1 cellular context compared by ENCODE assay signal in genomic region chr12:92593734-92594402, GRCh38.
TF ChIP-seq lines count a peak whose summit lies in the region.

No MANE protein-coding gene starts in this region.

TF ChIP-seq in SK-N-SH, 30 proteins besides CTCF, POLR2A, EP300 and RAD21 (continued from another document):
- TF ChIP-seq, protein P1, sequence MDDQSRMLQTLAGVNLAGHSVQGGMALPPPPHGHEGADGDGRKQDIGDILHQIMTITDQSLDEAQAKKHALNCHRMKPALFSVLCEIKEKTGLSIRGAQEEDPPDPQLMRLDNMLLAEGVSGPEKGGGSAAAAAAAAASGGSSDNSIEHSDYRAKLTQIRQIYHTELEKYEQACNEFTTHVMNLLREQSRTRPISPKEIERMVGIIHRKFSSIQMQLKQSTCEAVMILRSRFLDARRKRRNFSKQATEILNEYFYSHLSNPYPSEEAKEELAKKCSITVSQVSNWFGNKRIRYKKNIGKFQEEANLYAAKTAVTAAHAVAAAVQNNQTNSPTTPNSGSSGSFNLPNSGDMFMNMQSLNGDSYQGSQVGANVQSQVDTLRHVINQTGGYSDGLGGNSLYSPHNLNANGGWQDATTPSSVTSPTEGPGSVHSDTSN (IDR thresholded peaks at IDR 0.05): peak; percentile 27; the same call in 1 of the 2 replicates
- TF ChIP-seq TAF1 (IDR thresholded peaks at IDR 0.05; ENCODE audit: borderline replicate concordance, low read depth, low read length) (no peak), ELF1 (IDR thresholded peaks at IDR 0.05) (no peak), GATA2 (CRISPR knock-in tag; IDR thresholded peaks at IDR 0.05) (no peak), MEF2A (IDR thresholded peaks at IDR 0.05; ENCODE audit: borderline replicate concordance, low read depth) (no peak), NFIC (IDR thresholded peaks at IDR 0.05; ENCODE audit: borderline replicate concordance) (no peak), CHD2 (IDR thresholded peaks at IDR 0.05; ENCODE audit: low read length, partially characterized antibody) (no peak), POLR2AphosphoS5 (IDR thresholded peaks at IDR 0.05; ENCODE audit: low read depth, low read length) (no peak), JUND (IDR thresholded peaks at IDR 0.05) (peak; percentile 55), SMC3 (IDR thresholded peaks at IDR 0.05; ENCODE audit: low read depth, low read length) (no peak), RCOR1 (IDR thresholded peaks at IDR 0.05; ENCODE audit: low read length) (no peak), FOSL2 (IDR thresholded peaks at IDR 0.05; ENCODE audit: borderline replicate concordance, low read depth) (peak; percentile 59; the same call in 1 of the 2 replicates), YY1 (IDR thresholded peaks at IDR 0.05; ENCODE audit: low read depth) (no peak)
- TF ChIP-seq, protein P2, sequence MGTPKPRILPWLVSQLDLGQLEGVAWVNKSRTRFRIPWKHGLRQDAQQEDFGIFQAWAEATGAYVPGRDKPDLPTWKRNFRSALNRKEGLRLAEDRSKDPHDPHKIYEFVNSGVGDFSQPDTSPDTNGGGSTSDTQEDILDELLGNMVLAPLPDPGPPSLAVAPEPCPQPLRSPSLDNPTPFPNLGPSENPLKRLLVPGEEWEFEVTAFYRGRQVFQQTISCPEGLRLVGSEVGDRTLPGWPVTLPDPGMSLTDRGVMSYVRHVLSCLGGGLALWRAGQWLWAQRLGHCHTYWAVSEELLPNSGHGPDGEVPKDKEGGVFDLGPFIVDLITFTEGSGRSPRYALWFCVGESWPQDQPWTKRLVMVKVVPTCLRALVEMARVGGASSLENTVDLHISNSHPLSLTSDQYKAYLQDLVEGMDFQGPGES (IDR thresholded peaks at IDR 0.05; ENCODE audit: low read depth, low read length): no peak
- TF ChIP-seq, protein P3, sequence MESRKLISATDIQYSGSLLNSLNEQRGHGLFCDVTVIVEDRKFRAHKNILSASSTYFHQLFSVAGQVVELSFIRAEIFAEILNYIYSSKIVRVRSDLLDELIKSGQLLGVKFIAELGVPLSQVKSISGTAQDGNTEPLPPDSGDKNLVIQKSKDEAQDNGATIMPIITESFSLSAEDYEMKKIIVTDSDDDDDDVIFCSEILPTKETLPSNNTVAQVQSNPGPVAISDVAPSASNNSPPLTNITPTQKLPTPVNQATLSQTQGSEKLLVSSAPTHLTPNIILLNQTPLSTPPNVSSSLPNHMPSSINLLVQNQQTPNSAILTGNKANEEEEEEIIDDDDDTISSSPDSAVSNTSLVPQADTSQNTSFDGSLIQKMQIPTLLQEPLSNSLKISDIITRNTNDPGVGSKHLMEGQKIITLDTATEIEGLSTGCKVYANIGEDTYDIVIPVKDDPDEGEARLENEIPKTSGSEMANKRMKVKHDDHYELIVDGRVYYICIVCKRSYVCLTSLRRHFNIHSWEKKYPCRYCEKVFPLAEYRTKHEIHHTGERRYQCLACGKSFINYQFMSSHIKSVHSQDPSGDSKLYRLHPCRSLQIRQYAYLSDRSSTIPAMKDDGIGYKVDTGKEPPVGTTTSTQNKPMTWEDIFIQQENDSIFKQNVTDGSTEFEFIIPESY (IDR thresholded peaks at IDR 0.05; ENCODE audit: borderline replicate concordance, low read depth): 0 out of 2 replicates have a peak, but pooled peaks have one; percentile 30
TF ChIP-seq in SK-N-SH: peak in this region for 7.
